9 cellular contexts compared by ENCODE assay signal in genomic region chr15:85044251-85044853, GRCh38.
DNase-seq lines count a peak whose midpoint lies in the region; ATAC-seq and TF ChIP-seq lines count a peak whose summit lies in the region.
"Had no signal": no experiment of that assay in that cellular context is flagged by ENCODE, and none has a peak within 500 bp of the region (broad histone marks: within the 10 kb centered on the region; RNA-seq: fewer than 3 reads in every experiment).

No MANE protein-coding gene starts in this region.

- peak; percentile 48 for ATAC-seq in HG02642 (IDR thresholded peaks at IDR 0.05; ENCODE audit: poor library complexity, unreplicated experiment)
- peak; percentile 41; the same call in 1 of the 3 replicates for ATAC-seq in RWPE2 (ENCODE audit: low read depth)

- DNase-seq in NCI-H1105 treated with DMSO at 0.1 percent for 48 hours (lab: John Stamatoyannopoulos, UW) (peak; percentile 2), NCI-H1105 (lab: John Stamatoyannopoulos, UW) (no peak), RWPE2 (ENCODE audit: low spot score) (no peak), astrocyte of the spinal cord (ENCODE audit: low read depth, low spot score) (peak; percentile 73), iPS-NIHi11 (ENCODE audit: low spot score) (peak; percentile 43)
- DNase-seq in stimulated activated CD4-positive, alpha-beta T cell treated with anti-CD3 and anti-CD28 coated beads, Interleukin-1b, Interleukin-23, amount 100 ng/mL, for 48 hours = peak; percentile 21
- no peak for DNase-seq in activated CD4-positive, CD25-positive, alpha-beta regulatory T cell treated with anti-CD3 and anti-CD28 coated beads, Interleukin-2, amount 50 U/mL, for 72 hours

- in situ Hi-C loops in astrocyte of the spinal cord (cut with HindIII; ENCODE audit: low sequenced_read_pairs) = no loop called here

- no peaks in the 10 kb centered on the region for H3K36me3 ChIP-seq in RWPE2 (ENCODE audit: low read depth)
- H3K36me3 ChIP-seq: BLaER1 had no signal

- no peak overlapping the region for H3K4me3 ChIP-seq in RWPE2 (ENCODE audit: severe bottlenecking)
- H3K4me3 ChIP-seq in astrocyte of the spinal cord (ENCODE audit: low read depth, low read length) = no peak overlapping the region
- H3K4me3 ChIP-seq: BLaER1 had no signal

- no peaks in the 10 kb centered on the region for H3K27me3 ChIP-seq in RWPE2 (ENCODE audit: insufficient read depth, poor library complexity, severe bottlenecking)
- H3K27me3 ChIP-seq: BLaER1 had no signal

- peaks cover 26% of the 10 kb centered on the region for H3K4me1 ChIP-seq in RWPE2 (ENCODE audit: insufficient read depth, poor library complexity, severe bottlenecking)

- no peak overlapping the region for H3K27ac ChIP-seq in RWPE2 (ENCODE audit: poor library complexity, severe bottlenecking)
- H3K27ac ChIP-seq: BLaER1 had no signal

- TF ChIP-seq CTCF in RWPE2 (IDR thresholded peaks at IDR 0.05; ENCODE audit: poor library complexity, severe bottlenecking) (peak; percentile 81), astrocyte of the spinal cord (IDR thresholded peaks at IDR 0.05; ENCODE audit: low read depth, low read length) (peak; percentile 78)

- no peaks in the 10 kb centered on the region for H3K9me3 ChIP-seq in RWPE2 (ENCODE audit: severe bottlenecking)
- H3K9me3 ChIP-seq: BLaER1 had no signal

Comparison
In these comparisons a context has a peak if more than half of its experiments do, and no peak if none do; other contexts are left out.
1. DNase-seq: peak in NCI-H1105 treated with DMSO at 0.1 percent for 48 hours (single experiment), astrocyte of the spinal cord (single experiment), iPS-NIHi11 (single experiment) and stimulated activated CD4-positive, alpha-beta T cell treated with anti-CD3 and anti-CD28 coated beads, Interleukin-1b, Interleukin-23, amount 100 ng/mL, for 48 hours (single experiment); none in NCI-H1105 (single experiment), RWPE2 (single experiment) and activated CD4-positive, CD25-positive, alpha-beta regulatory T cell treated with anti-CD3 and anti-CD28 coated beads, Interleukin-2, amount 50 U/mL, for 72 hours (single experiment).